Comparison of ENCODE assay signal across 8 cellular contexts in genomic region chr18:50194623-50195532, GRCh38. TPM values are rescaled to one million over a fixed set of nuclear protein-coding genes. Genes with fewer than 3 reads are reported as not detected.
DNase-seq lines count a peak whose midpoint lies in the region; ATAC-seq and TF ChIP-seq lines count a peak whose summit lies in the region.

MYO5B (minus strand) TSS chr18:50195147; CDS start chr18:50194793, 354 bp downstream.

- H3K27me3 ChIP-seq in dorsolateral prefrontal cortex = peaks cover 0 to 86% (median 53%) of the 10 kb centered on the region in 45 donors
- H3K27me3 ChIP-seq in mucosa of rectum (ENCODE audit: control insufficient read depth in 2 of 2, insufficient read depth in 2 of 2, low read length in 2 of 2) = peaks cover 5 to 8% of the 10 kb centered on the region in 2 donors

- H3K4me1 ChIP-seq in mucosa of rectum (ENCODE audit: control insufficient read depth in 2 of 2, insufficient read depth in 2 of 2, low read length in 2 of 2) = peaks cover 6 to 18% of the 10 kb centered on the region in 2 donors

- H3K27ac ChIP-seq in dorsolateral prefrontal cortex (no peak within 1 kb of the TSS), mucosa of rectum (ENCODE audit: low read depth in 2 of 2, low read length in 2 of 2) (peak within 1 kb of the TSS; percentile 89 to 91)

- peak; percentile 89 for ATAC-seq in GM21723 (IDR thresholded peaks at IDR 0.05; ENCODE audit: unreplicated experiment)

- peak in 26 of 56 donors; percentile 12 to 65 (median 25) for TF ChIP-seq CTCF in dorsolateral prefrontal cortex (IDR thresholded peaks at IDR 0.05 in 54 of 56, conservative IDR thresholded peaks at IDR 0.05 in 2 of 56; ENCODE audit: low read depth in 1 of 56, partially characterized antibody in 56 of 56)

- intact Hi-C loops in dorsolateral prefrontal cortex (cut with DNase I) = no loop called here

- H3K36me3 ChIP-seq in mucosa of rectum (ENCODE audit: control insufficient read depth in 2 of 2, insufficient read depth in 2 of 2, low read length in 2 of 2) = no peaks in the 10 kb centered on the region

- peak; percentile 29 for DNase-seq in GM03348 (ENCODE audit: low spot score)
- peak; percentile 8 for DNase-seq in M059J (ENCODE audit: low read depth)
- peak; percentile 61 for DNase-seq in activated CD4-positive, CD25-positive, alpha-beta regulatory T cell treated with anti-CD3 and anti-CD28 coated beads, Interleukin-2, amount 50 U/mL, for 72 hours
- peak in 2 of 10 donors; percentile 19 to 21 for DNase-seq in dorsolateral prefrontal cortex
- DNase-seq in stimulated activated naive CD4-positive, alpha-beta T cell treated with Interleukin-2 at 50 U/mL for 16 hours (lab: John Stamatoyannopoulos, UW) = peak; percentile 9
- no peak for DNase-seq in globus pallidus (ENCODE audit: low spot score)

- H3K4me3 ChIP-seq in dorsolateral prefrontal cortex (peak within 1 kb of the TSS in 57 of 59 donors; percentile 17 to 72 (median 53)), mucosa of rectum (ENCODE audit: low read length in 2 of 2) (peak within 1 kb of the TSS; percentile 82 to 84)

- peak within 1 kb of the TSS; percentile 86 to 93 for H3K9ac ChIP-seq in mucosa of rectum (ENCODE audit: low read depth in 1 of 2, low read length in 2 of 2)

- no peaks in the 10 kb centered on the region for H3K9me3 ChIP-seq in mucosa of rectum (ENCODE audit: control insufficient read depth in 2 of 2, low read length in 2 of 2)

RNA-seq across cellular contexts. Expression of gene MYO5B, which starts in this region (rescaled TPM):
- total RNA-seq in M059J (2014; rRNA removed; shearing (Covaris generic)) = 4.1 and 5.5 TPM in 2 replicates
- 10 to 100 TPM in 5 of 120 experiments, 1 to 10 TPM in 115; 1.7 to 12.2 (median 5.1) TPM for total RNA-seq in dorsolateral prefrontal cortex

Comparison
In these comparisons a context has a peak if more than half of its experiments do, and no peak if none do; other contexts are left out.
1. H3K27ac ChIP-seq: peak in mucosa of rectum (2 of 2); none in dorsolateral prefrontal cortex (0 of 59).